In the genomic region with DNA sequence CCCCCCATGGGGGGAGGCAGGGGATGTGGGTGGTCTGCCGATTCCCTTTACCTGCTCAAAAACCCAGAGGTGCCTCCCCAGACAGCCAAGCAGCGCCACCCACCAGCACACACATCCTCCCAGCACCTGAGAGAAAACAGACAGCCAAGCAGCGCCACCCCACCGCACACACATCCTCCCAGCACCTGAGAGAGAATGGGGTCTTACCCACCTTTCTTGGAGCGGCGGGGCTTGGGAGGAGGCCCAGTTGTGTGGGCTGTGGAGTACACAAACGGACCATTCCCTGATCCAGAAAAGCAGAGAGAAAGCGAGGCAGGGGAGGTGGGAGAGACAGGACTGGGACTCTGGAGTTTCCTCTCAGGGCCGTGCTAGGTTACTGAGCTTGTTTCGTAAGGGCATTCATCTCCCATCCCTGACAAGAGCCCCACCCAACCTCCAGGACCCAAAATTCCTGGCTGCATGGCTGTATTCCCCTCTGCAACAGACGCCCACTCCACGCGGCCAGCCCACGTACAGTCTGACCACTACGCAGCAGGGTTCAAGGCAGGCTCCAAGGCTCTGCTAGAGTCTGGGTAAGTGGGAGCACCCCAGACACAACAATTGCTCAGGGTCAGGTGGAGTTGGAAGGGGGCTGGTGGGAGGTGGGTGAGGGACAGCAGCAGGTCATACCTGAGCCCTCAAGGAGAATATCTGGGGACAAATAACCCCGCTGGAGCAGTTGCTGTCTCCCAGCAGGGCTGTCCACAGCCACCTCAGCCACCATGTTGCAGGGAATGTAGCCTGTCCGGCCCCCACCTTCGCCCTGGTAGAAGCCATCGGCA, we compare ENCODE assay signal across 29 cellular contexts. TPM values are rescaled to one million over a fixed set of nuclear protein-coding genes. Genes with fewer than 3 reads are reported as not detected.
DNase-seq lines count a peak whose midpoint lies in the region; ATAC-seq, FAIRE-seq and TF ChIP-seq lines count a peak whose summit lies in the region.
"Had no signal": no experiment of that assay in that cellular context is flagged by ENCODE, and none has a peak within 500 bp of the region (broad histone marks: within the 10 kb centered on the region; RNA-seq: fewer than 3 reads in every experiment).

No MANE protein-coding gene starts in this region.

- no peak overlapping the region for H3K4me3 ChIP-seq in PC-3 (ENCODE audit: low read length)
- H3K4me3 ChIP-seq: dorsolateral prefrontal cortex, GM23248, PC-9, transverse colon had no signal

- CTCF ChIA-PET in PC-3 (lab: Charles Lee): no interaction called here

- H2AFZ ChIP-seq in PC-3 (ENCODE audit: low read length): no peak overlapping the region
- H2AFZ ChIP-seq: GM23248, PC-9 had no signal

- ATAC-seq in PC-3: no peak
- ATAC-seq: stimulated activated naive CD8-positive, alpha-beta T cell treated with anti-CD3 and anti-CD28 coated beads, Interleukin-15, amount 100 ng/mL, for 72 hours had no signal

- peaks cover 4% of the 10 kb centered on the region for H3K36me3 Mint-ChIP-seq in glutamatergic neuron (ENCODE audit: unreplicated experiment)
- H3K36me3 Mint-ChIP-seq: IgD-negative memory B cell had no signal

- H3K79me2 ChIP-seq in PC-3 (ENCODE audit: low read length): no peaks in the 10 kb centered on the region

- FAIRE-seq in HTR-8/SVneo (lab: Jason Lieb, UNC): peak; percentile 40
- FAIRE-seq: A204.1, endothelial cell of umbilical vein had no signal

- TF ChIP-seq CTCF in glutamatergic neuron (IDR thresholded peaks at IDR 0.05; ENCODE audit: partially characterized antibody, unreplicated experiment) (no peak), PC-3 (conservative IDR thresholded peaks at IDR 0.05; ENCODE audit: low read depth, low read length) (no peak)

- no peak overlapping the region for H3K4me2 ChIP-seq in PC-3 (ENCODE audit: low read length)
- H3K4me2 ChIP-seq: PC-9 had no signal

- no peak overlapping the region for H3K27ac ChIP-seq in PC-3 (ENCODE audit: low read length)
- H3K27ac ChIP-seq: GM23248, neutrophil, PC-9, transverse colon had no signal

- no peaks in the 10 kb centered on the region for H3K36me3 ChIP-seq in PC-3 (ENCODE audit: low read depth, low read length)
- H3K36me3 ChIP-seq: neutrophil, transverse colon had no signal

- H3K27ac Mint-ChIP-seq in glutamatergic neuron (ENCODE audit: unreplicated experiment): no peak overlapping the region
- H3K27ac Mint-ChIP-seq: CD4-positive, alpha-beta T cell; IgD-negative memory B cell had no signal

- BruUV-seq in PC-3 (replicated peaks; lab: Mats Ljungman, UMichigan): no TSS peak

- no peak overlapping the region for H3K9ac ChIP-seq in PC-3 (ENCODE audit: low read length)
- H3K9ac ChIP-seq: GM23248 had no signal

- no peaks in the 10 kb centered on the region for H3K4me1 ChIP-seq in PC-3 (ENCODE audit: insufficient read depth, low read length)
- H3K4me1 ChIP-seq: transverse colon had no signal

- intact Hi-C loops in posterior vena cava (cut with DNase I) (loop anchor here in 1 of 2 donors (10.0 kb wide), 1 partner anchor 108 kb away; the partner anchor contains the start of gene RNF43), PC-3 (cut with micrococcal nuclease) (no loop called here)

- H3F3A ChIP-seq in PC-3 (ENCODE audit: low read length, unreplicated experiment): no peaks in the 10 kb centered on the region

- H4K20me1 ChIP-seq in PC-3 (ENCODE audit: low read length): no peaks in the 10 kb centered on the region

- no peaks in the 10 kb centered on the region for H3K27me3 ChIP-seq in PC-3 (ENCODE audit: low read length)
- H3K27me3 ChIP-seq: dorsolateral prefrontal cortex, neutrophil, transverse colon had no signal

- no peaks in the 10 kb centered on the region for H3K9me3 ChIP-seq in PC-3 (ENCODE audit: low read length)
- H3K9me3 ChIP-seq: neutrophil, transverse colon had no signal

- DNase-seq in activated CD4-positive, CD25-positive, alpha-beta regulatory T cell treated with anti-CD3 and anti-CD28 coated beads, Interleukin-2, amount 50 U/mL, for 72 hours: peak; percentile 30
- DNase-seq in activated CD4-positive, CD25-positive, alpha-beta regulatory T cell (lab: John Stamatoyannopoulos, UW): no peak
- no peak for DNase-seq in HTR-8/SVneo (ENCODE audit: insufficient read length, low spot score)
- peak; percentile 11 for DNase-seq in glutamatergic neuron
- peak; percentile 76 for DNase-seq in posterior vena cava (ENCODE audit: low spot score)
- no peak for DNase-seq in PC-3
- DNase-seq in stimulated activated CD4-positive, alpha-beta T cell treated with anti-CD3 and anti-CD28 coated beads, Interleukin-2, amount 100 ng/mL, for 24 hours: no peak
- DNase-seq in GF-D8 (lab: John Stamatoyannopoulos, UW): no peak
- DNase-seq: activated CD4-positive, alpha-beta T cell treated with anti-CD3 and anti-CD28 coated beads for 1 hour; activated naive CD4-positive, alpha-beta T cell treated with Interleukin-2 at 50 U/mL for 16 hours; AML-193; CD4-positive, alpha-beta T cell; cerebellar nuclear complex; GM23248; kidney glomerular epithelial cell; mammary epithelial cell; NCI-H1694 treated with DMSO at 0.1 percent for 48 hours; NCI-H2171 treated with DMSO at 0.1 percent for 48 hours; NCI-H524; PC-9; SIG-M5; stimulated activated naive CD8-positive, alpha-beta T cell treated with anti-CD3 and anti-CD28 coated beads, Interleukin-15, amount 100 ng/mL, for 72 hours; transverse colon had no signal

- H3K9me2 ChIP-seq in PC-3 (replicated peaks; ENCODE audit: low read length): no peaks in the 10 kb centered on the region

- POLR2A ChIA-PET in PC-3 (lab: Charles Lee; ENCODE audit: unreplicated experiment): no interaction called here

- H3K9me3 Mint-ChIP-seq in glutamatergic neuron (ENCODE audit: unreplicated experiment): no peaks in the 10 kb centered on the region
- H3K9me3 Mint-ChIP-seq: CD4-positive, alpha-beta T cell; IgD-negative memory B cell; stimulated activated naive CD8-positive, alpha-beta T cell treated with anti-CD3 and anti-CD28 coated beads, Interleukin-15, amount 100 ng/mL, for 72 hours had no signal

- no peaks in the 10 kb centered on the region for H3K27me3 Mint-ChIP-seq in glutamatergic neuron (ENCODE audit: unreplicated experiment)
- H3K27me3 Mint-ChIP-seq: CD4-positive, alpha-beta T cell; IgD-negative memory B cell; stimulated activated naive CD8-positive, alpha-beta T cell treated with anti-CD3 and anti-CD28 coated beads, Interleukin-15, amount 100 ng/mL, for 72 hours had no signal

- H3K4me1 Mint-ChIP-seq in glutamatergic neuron (ENCODE audit: low read depth, unreplicated experiment): peaks cover 7% of the 10 kb centered on the region
- H3K4me1 Mint-ChIP-seq: stimulated activated naive CD8-positive, alpha-beta T cell treated with anti-CD3 and anti-CD28 coated beads, Interleukin-15, amount 100 ng/mL, for 72 hours had no signal

- no peak overlapping the region for H3K4me3 Mint-ChIP-seq in glutamatergic neuron (ENCODE audit: unreplicated experiment)
- H3K4me3 Mint-ChIP-seq: CD4-positive, alpha-beta T cell; IgD-negative memory B cell; stimulated activated naive CD8-positive, alpha-beta T cell treated with anti-CD3 and anti-CD28 coated beads, Interleukin-15, amount 100 ng/mL, for 72 hours had no signal

RNA-seq across cellular contexts. Expression of gene TSPOAP1, which starts 22.3 kb away (rescaled TPM):
- total RNA-seq in glutamatergic neuron (ENCODE audit: unreplicated experiment): 39.7 TPM
- 1 to 10 TPM; 8.2 to 10.0 TPM for total RNA-seq in posterior vena cava
- 4.3 and 8.3 TPM in 2 replicates for total RNA-seq in PC-3 (2014; rRNA removed)
- total RNA-seq: endothelial cell of umbilical vein had no signal

RNA-seq across cellular contexts. Expression of gene MPO, which starts 25.6 kb away (rescaled TPM):
- total RNA-seq in glutamatergic neuron (ENCODE audit: unreplicated experiment) (not detected), posterior vena cava (under 1 TPM; 0.74 to 0.86 TPM), PC-3 (2014; rRNA removed) (not detected in 2 replicates)
- total RNA-seq: activated CD8-positive, alpha-beta memory T cell treated with anti-CD3 and anti-CD28 coated beads for 36 hours; endothelial cell of umbilical vein; GM23248; mammary epithelial cell; PC-9; transverse colon had no signal

RNA-seq across cellular contexts. Expression of gene SUPT4H1, which starts 45.7 kb away (rescaled TPM):
- 82.1 TPM for total RNA-seq in glutamatergic neuron (ENCODE audit: unreplicated experiment)
- total RNA-seq in posterior vena cava: 10 to 100 TPM; 48.4 to 50.1 TPM
- total RNA-seq in PC-3 (2014; rRNA removed): 100.0 and 116 TPM in 2 replicates

Comparison
In these comparisons a context has a peak if more than half of its experiments do, and no peak if none do; other contexts are left out.
1. DNase-seq: peak in activated CD4-positive, CD25-positive, alpha-beta regulatory T cell treated with anti-CD3 and anti-CD28 coated beads, Interleukin-2, amount 50 U/mL, for 72 hours (single experiment), glutamatergic neuron (single experiment) and posterior vena cava (single experiment); none in activated CD4-positive, CD25-positive, alpha-beta regulatory T cell (0 of 4), HTR-8/SVneo (single experiment), PC-3 (single experiment), stimulated activated CD4-positive, alpha-beta T cell treated with anti-CD3 and anti-CD28 coated beads, Interleukin-2, amount 100 ng/mL, for 24 hours (0 of 2) and GF-D8 (single experiment).